8 cellular contexts compared by ENCODE assay signal in genomic region chr19:982567-983170, GRCh38. TPM values are rescaled to one million over a fixed set of nuclear protein-coding genes. Genes with fewer than 3 reads are reported as not detected.
A peak's percentile ranks its signal among the peaks of the same experiment; 100 is the strongest.
DNase-seq lines count a peak whose midpoint lies in the region; ATAC-seq, FAIRE-seq and TF ChIP-seq lines count a peak whose summit lies in the region.

No MANE protein-coding gene starts in this region.

- in situ Hi-C loops in GM13977 (cut with MboI; ENCODE audit: low pct_unique_long_range_greater_than_20kb, low sequenced_read_pairs, unreplicated experiment): loop anchor here (5.0 to 10.0 kb wide), 2 partner anchors 60 to 128 kb away; partner anchors contain the start of genes CFD and ELANE

- DNase-seq in GM13977 (ENCODE audit: low spot score) (peak; percentile 97), HTR-8/SVneo (ENCODE audit: insufficient read length, low spot score) (peak; percentile 86), SK-N-MC (ENCODE audit: low read depth, low spot score) (no peak), heart right ventricle (peak; percentile 54 to 83), urothelium cell line (ENCODE audit: low spot score) (peak; percentile 87)
- DNase-seq in activated naive CD8-positive, alpha-beta T cell treated with anti-CD3 and anti-CD28 coated beads, Interleukin-2, amount 10 ng/mL, durations not matched to agents 7 days and 5 days: peak; percentile 93

- H3K9me3 ChIP-seq in SK-N-MC (ENCODE audit: low read depth, low read length) (no peaks in the 10 kb centered on the region), heart right ventricle (no peaks in the 10 kb centered on the region)

- intact Hi-C loops in heart right ventricle (cut with DNase I): loop anchor here (1.0 to 10.0 kb wide), 11 partner anchors 58 to 215 kb away; partner anchors contain the start of genes CFD (in 2 of the 10) and ELANE (in 1 of the 10)

- no peak overlapping the region for H2AFZ ChIP-seq in ACC112 (ENCODE audit: low read length, unreplicated experiment)

- H3K79me2 ChIP-seq in ACC112 (ENCODE audit: control insufficient read depth, insufficient read depth, low read length, unreplicated experiment): peaks cover 13% of the 10 kb centered on the region

- WGBS in heart right ventricle, 2 donors: 1% methylated on average over 46 of the region's 46 CpGs

- ATAC-seq in activated naive CD8-positive, alpha-beta T cell treated with anti-CD3 and anti-CD28 coated beads, Interleukin-2, amount 10 ng/mL, durations not matched to agents 7 days and 5 days (ENCODE audit: low read depth): peak; percentile 81
- ATAC-seq in heart right ventricle: peak; percentile 69 to 86 (median 76)

- H3K27me3 Mint-ChIP-seq in activated naive CD8-positive, alpha-beta T cell treated with anti-CD3 and anti-CD28 coated beads, Interleukin-2, amount 10 ng/mL, durations not matched to agents 7 days and 5 days: no peaks in the 10 kb centered on the region

- no peak overlapping the region for H3K27ac ChIP-seq in ACC112 (ENCODE audit: low read depth, low read length)
- peak overlapping the region; percentile 57; the same call in 1 of the 2 replicates for H3K27ac ChIP-seq in SK-N-MC
- H3K27ac ChIP-seq in heart right ventricle: peak overlapping the region in 6 of 10 donors; percentile 17 to 92 (median 33)
- H3K27ac ChIP-seq in rectal smooth muscle tissue (ENCODE audit: low read depth, low read length): no peak overlapping the region

- peak; percentile 98 for TF ChIP-seq CTCF in GM13977 (IDR thresholded peaks at IDR 0.05; ENCODE audit: extremely low read depth, insufficient read depth, missing control alignments)
- TF ChIP-seq CTCF in heart right ventricle (IDR thresholded peaks at IDR 0.05): peak; percentile 76 to 99 (median 94)

- no peak overlapping the region for H3K27ac Mint-ChIP-seq in activated naive CD8-positive, alpha-beta T cell treated with anti-CD3 and anti-CD28 coated beads, Interleukin-2, amount 10 ng/mL, durations not matched to agents 7 days and 5 days

- no peak overlapping the region for H3K9ac ChIP-seq in SK-N-MC (ENCODE audit: insufficient read length)
- H3K9ac ChIP-seq in rectal smooth muscle tissue (ENCODE audit: low read length): no peak overlapping the region

- peaks cover 2% of the 10 kb centered on the region for H3K36me3 Mint-ChIP-seq in activated naive CD8-positive, alpha-beta T cell treated with anti-CD3 and anti-CD28 coated beads, Interleukin-2, amount 10 ng/mL, durations not matched to agents 7 days and 5 days

- POLR2A ChIA-PET in activated naive CD8-positive, alpha-beta T cell treated with anti-CD3 and anti-CD28 coated beads, Interleukin-2, amount 10 ng/mL, durations not matched to agents 7 days and 5 days (lab: Charles Lee): no interaction called here

- H3K36me3 ChIP-seq in ACC112 (ENCODE audit: insufficient read depth, low read length) (no peaks in the 10 kb centered on the region), SK-N-MC (ENCODE audit: insufficient read depth, low read length) (peaks cover 18% of the 10 kb centered on the region; the same call in 1 of the 2 replicates), heart right ventricle (peaks cover 0 to 22% (median 8%) of the 10 kb centered on the region in 9 donors), rectal smooth muscle tissue (ENCODE audit: control insufficient read depth, insufficient read depth, low read length) (no peaks in the 10 kb centered on the region)

- peaks cover 8% of the 10 kb centered on the region for H3K4me1 Mint-ChIP-seq in activated naive CD8-positive, alpha-beta T cell treated with anti-CD3 and anti-CD28 coated beads, Interleukin-2, amount 10 ng/mL, durations not matched to agents 7 days and 5 days

- H3K4me1 ChIP-seq in ACC112 (ENCODE audit: control insufficient read depth, insufficient read depth, low read length, unreplicated experiment) (no peaks in the 10 kb centered on the region), heart right ventricle (peaks cover 4 to 36% (median 22%) of the 10 kb centered on the region in 9 donors), rectal smooth muscle tissue (ENCODE audit: control insufficient read depth, insufficient read depth, low read length) (peaks cover 3% of the 10 kb centered on the region)

- H3K4me3 ChIP-seq in ACC112 (ENCODE audit: low read depth, low read length): peak overlapping the region; percentile 71
- H3K4me3 ChIP-seq in SK-N-MC: peak overlapping the region; percentile 78
- H3K4me3 ChIP-seq in heart right ventricle: peak overlapping the region in 9 of 10 donors; percentile 28 to 52 (median 41)
- peak overlapping the region; percentile 46 for H3K4me3 ChIP-seq in rectal smooth muscle tissue (ENCODE audit: low read length)

- no peaks in the 10 kb centered on the region for H3K27me3 ChIP-seq in ACC112 (ENCODE audit: insufficient read depth, low read length)
- H3K27me3 ChIP-seq in heart right ventricle: no peaks in the 10 kb centered on the region
- H3K27me3 ChIP-seq in rectal smooth muscle tissue (ENCODE audit: control insufficient read depth, insufficient read depth, low read length): no peaks in the 10 kb centered on the region

- FAIRE-seq in HTR-8/SVneo (lab: Jason Lieb, UNC): no peak
- FAIRE-seq in urothelium cell line (lab: Jason Lieb, UNC): no peak

- H3K4me3 Mint-ChIP-seq in activated naive CD8-positive, alpha-beta T cell treated with anti-CD3 and anti-CD28 coated beads, Interleukin-2, amount 10 ng/mL, durations not matched to agents 7 days and 5 days: no peak overlapping the region

- H3K9me3 Mint-ChIP-seq in activated naive CD8-positive, alpha-beta T cell treated with anti-CD3 and anti-CD28 coated beads, Interleukin-2, amount 10 ng/mL, durations not matched to agents 7 days and 5 days: no peaks in the 10 kb centered on the region

RNA-seq across cellular contexts. Expression of gene WDR18, which starts 1.5 kb away (rescaled TPM):
- 10 to 100 TPM; 45.1 to 54.3 TPM for total RNA-seq in activated naive CD8-positive, alpha-beta T cell treated with anti-CD3 and anti-CD28 coated beads, Interleukin-2, amount 10 ng/mL, durations not matched to agents 7 days and 5 days
- total RNA-seq in heart right ventricle: 10 to 100 TPM; 17.3 to 25.0 (median 20.3) TPM
- polyA plus RNA-seq in heart right ventricle: 10 to 100 TPM; 44.0 to 66.4 TPM

RNA-seq across cellular contexts. Expression of gene GRIN3B, which starts 17.6 kb away (rescaled TPM):
- total RNA-seq in activated naive CD8-positive, alpha-beta T cell treated with anti-CD3 and anti-CD28 coated beads, Interleukin-2, amount 10 ng/mL, durations not matched to agents 7 days and 5 days: not detected
- total RNA-seq in heart right ventricle: under 1 TPM in 3 of 10 donors, not detected in 7; 0.08 to 0.10 (median 0.09) TPM
- under 1 TPM in 1 of 2 donors, not detected in 1; 0.01 TPM for polyA plus RNA-seq in heart right ventricle

RNA-seq across cellular contexts. Expression of gene TMEM259, which starts 38.3 kb away (rescaled TPM):
- total RNA-seq in activated naive CD8-positive, alpha-beta T cell treated with anti-CD3 and anti-CD28 coated beads, Interleukin-2, amount 10 ng/mL, durations not matched to agents 7 days and 5 days: 100 to 1,000 TPM; 231 to 235 TPM
- total RNA-seq in heart right ventricle: 100 to 1,000 TPM in 8 of 10 donors, 10 to 100 TPM in 2; 94.3 to 141 (median 111) TPM
- polyA plus RNA-seq in heart right ventricle: 100 to 1,000 TPM; 144 to 289 TPM

RNA-seq across cellular contexts. Expression of gene RNU6-2, which starts 38.7 kb away (rescaled TPM):
- total RNA-seq in activated naive CD8-positive, alpha-beta T cell treated with anti-CD3 and anti-CD28 coated beads, Interleukin-2, amount 10 ng/mL, durations not matched to agents 7 days and 5 days: not detected
- total RNA-seq in heart right ventricle: not detected
- polyA plus RNA-seq in heart right ventricle: not detected

RNA-seq across cellular contexts. Expression of gene CNN2, which starts 43.7 kb away (rescaled TPM):
- total RNA-seq in activated naive CD8-positive, alpha-beta T cell treated with anti-CD3 and anti-CD28 coated beads, Interleukin-2, amount 10 ng/mL, durations not matched to agents 7 days and 5 days: 100 to 1,000 TPM; 340 to 353 TPM
- 100 to 1,000 TPM in 2 of 10 donors, 10 to 100 TPM in 8; 33.0 to 117 (median 63.5) TPM for total RNA-seq in heart right ventricle
- 10 to 100 TPM; 49.0 to 61.2 TPM for polyA plus RNA-seq in heart right ventricle

Comparison
In these comparisons a context has a peak if more than half of its experiments do, and no peak if none do; other contexts are left out.
1. H3K27ac ChIP-seq: peak in SK-N-MC (single experiment) and heart right ventricle (6 of 10); none in ACC112 (single experiment) and rectal smooth muscle tissue (single experiment).
2. Peak in every context shown above with its lines, with median percentiles within 50 percentile points of each other: H3K4me3 ChIP-seq.